23 cellular contexts compared by ENCODE assay signal in genomic region chr9:117030254-117030768, GRCh38.
"Had no signal": no experiment of that assay in that cellular context is flagged by ENCODE, and none has a peak within 500 bp of the region (broad histone marks: within the 10 kb centered on the region; RNA-seq: fewer than 3 reads in every experiment).

No MANE protein-coding gene starts in this region.

- H3K36me3 ChIP-seq: brain microvascular endothelial cell had no signal

- ATAC-seq: activated CD8-positive, alpha-beta T cell treated with anti-CD3 and anti-CD28 coated beads for 36 hours; activated T-cell treated with anti-CD3 and anti-CD28 coated beads, Interleukin-2, amount 50 U/mL, for 72 hours; activated T-helper 17 cell treated with anti-CD3 and anti-CD28 coated beads, Interleukin-2, amount 50 U/mL, for 72 hours; Right ventricle myocardium inferior had no signal

- DNase-seq: activated CD4-positive, alpha-beta T cell treated with anti-CD3 and anti-CD28 coated beads, Interleukin-2, amount 10 ng/mL, durations not matched to agents 24 days and 14 days; activated CD4-positive, alpha-beta T cell treated with anti-CD3 and anti-CD28 coated beads, Interleukin-2, amount 50 U/mL, for 4 hours; activated CD8-positive, alpha-beta T cell treated with anti-CD3 and anti-CD28 coated beads for 36 hours; activated effector memory CD4-positive, alpha-beta T cell treated with anti-CD3 and anti-CD28 coated beads, Interleukin-2, amount 50 U/mL, for 16 hours; activated naive CD4-positive, alpha-beta T cell; activated naive CD4-positive, alpha-beta T cell treated with anti-CD3 and anti-CD28 coated beads, Interleukin-2, amount 50 U/mL, for 16 hours; activated naive CD8-positive, alpha-beta T cell treated with anti-CD3 and anti-CD28 coated beads for 36 hours; activated T-cell treated with anti-CD3 and anti-CD28 coated beads, Interleukin-2, amount 50 U/mL, for 1 hour; activated T-cell treated with anti-CD3 and anti-CD28 coated beads, Interleukin-2, amount 50 U/mL, for 72 hours; amniotic stem cell; aorta; brain microvascular endothelial cell; Karpas-422; KBM-7; NCI-H1436 treated with DMSO at 0.1 percent for 48 hours; NCI-H1694 treated with DMSO at 0.1 percent for 48 hours; NCI-H2029; NCI-H524 treated with DMSO at 0.1 percent for 48 hours; NCI-H748 treated with DMSO at 0.1 percent for 48 hours; PC-9 had no signal

- H3K27ac ChIP-seq: brain microvascular endothelial cell, PC-9, RWPE1 had no signal

- H3K27me3 ChIP-seq: brain microvascular endothelial cell had no signal

- H3K4me3 ChIP-seq: PC-9 had no signal
